Comparison of ENCODE assay signal across 8 cellular contexts in the genomic region with DNA sequence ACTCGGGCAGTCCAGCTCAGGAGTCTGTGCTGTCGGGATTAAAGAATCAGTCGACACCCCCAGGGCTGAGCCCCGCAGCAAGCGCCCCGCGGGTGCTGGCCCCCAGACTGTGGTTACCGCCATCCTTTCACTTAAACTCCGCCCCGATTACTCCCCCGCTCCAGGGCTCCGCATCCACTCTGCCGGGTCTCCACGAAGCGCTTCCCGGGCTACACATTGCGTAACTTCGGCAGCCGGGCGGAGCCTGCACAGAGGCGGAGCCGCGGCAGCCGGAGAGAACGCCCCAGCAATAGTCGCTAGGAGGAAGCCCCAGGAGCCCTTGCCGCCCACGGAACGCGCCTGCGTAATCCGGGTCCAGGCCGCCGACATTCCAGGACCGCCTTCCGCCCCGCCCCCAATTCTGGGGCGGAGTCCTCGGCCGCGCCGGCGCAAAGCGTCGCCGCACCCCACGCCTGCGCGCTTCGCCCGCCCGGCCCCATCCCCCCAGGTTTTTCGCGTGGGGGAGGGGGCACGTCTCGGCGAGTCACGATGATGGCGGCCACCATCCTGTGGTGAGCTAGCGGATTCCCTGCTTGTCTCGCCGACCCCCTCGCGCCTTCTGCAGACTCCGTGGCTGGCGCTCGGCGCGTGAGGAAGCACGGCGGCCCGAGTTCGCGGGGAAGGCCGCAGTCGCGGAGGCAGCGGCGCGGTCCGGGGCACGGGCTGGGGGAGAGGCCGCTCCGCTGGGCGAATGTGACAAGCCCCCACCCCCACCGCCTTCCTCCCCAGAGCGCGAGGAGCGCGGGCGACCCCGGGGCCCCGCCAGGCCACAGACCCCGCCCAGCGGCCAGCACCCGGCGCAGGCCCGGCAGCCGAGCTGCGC. TPM values are rescaled to one million over a fixed set of nuclear protein-coding genes. Genes with fewer than 3 reads are reported as not detected.
DNase-seq lines count a peak whose midpoint lies in the region; ATAC-seq and TF ChIP-seq lines count a peak whose summit lies in the region.

A gene (plus strand): TSS at position 521 of the 862 bp plus-strand sequence. CDS start 351 bp downstream, outside the sequence.

- peak; percentile 53 to 89 for TF ChIP-seq POLR2A in suprapubic skin (IDR thresholded peaks at IDR 0.05)

- H3K4me2 ChIP-seq in SK-N-SH, result peak within 1 kb of the TSS; percentile 87

- ATAC-seq in HG02571 (IDR thresholded peaks at IDR 0.05; ENCODE audit: unreplicated experiment), result peak; percentile 85

- H3K4me3 ChIP-seq in SK-N-SH (ENCODE audit: low read depth in 2 of 2, low read length in 1 of 2) (peak within 1 kb of the TSS; percentile 93 to 98), suprapubic skin (peak within 1 kb of the TSS; percentile 97)

- TF ChIP-seq CTCF in SK-N-SH (IDR thresholded peaks at IDR 0.05) (no peak), suprapubic skin (IDR thresholded peaks at IDR 0.05) (no peak)

- peaks cover 0 to 5% of the 10 kb centered on the region in 2 experiments for H3K36me3 ChIP-seq in SK-N-SH (replicated peaks in 1 of 2; ENCODE audit: control insufficient read depth in 1 of 2, insufficient read depth in 2 of 2, low read length in 1 of 2)
- H3K36me3 ChIP-seq in suprapubic skin, result no peaks in the 10 kb centered on the region

- POLR2A ChIA-PET in SK-N-SH (lab: Yijun Ruan, JAX), result no interaction called here

- no peaks in the 10 kb centered on the region for H3K27me3 ChIP-seq in SK-N-SH (ENCODE audit: insufficient read depth)
- no peaks in the 10 kb centered on the region for H3K27me3 ChIP-seq in suprapubic skin

- peaks cover 49% of the 10 kb centered on the region for H3K79me2 ChIP-seq in SK-N-SH (ENCODE audit: insufficient read depth)

- peaks cover 8% of the 10 kb centered on the region for H3F3A ChIP-seq in SK-N-SH (replicated peaks; ENCODE audit: insufficient read depth)

- CTCF ChIA-PET in SK-N-SH (lab: Yijun Ruan, JAX), result interaction anchor here (0.7 to 1.4 kb wide), 3 partner anchors 57 to 133 kb away, joined by 3 to 6 read pairs (median 5); no protein-coding TSS in a partner anchor

- no peak; a peak in 1 of 4 replicates for TF ChIP-seq EP300 in SK-N-SH (IDR thresholded peaks at IDR 0.05; ENCODE audit: borderline replicate concordance in 1 of 2, low read depth in 1 of 2, low read length in 1 of 2)
- no peak for TF ChIP-seq EP300 in suprapubic skin (IDR thresholded peaks at IDR 0.05)

- H3K27ac ChIP-seq in SK-N-SH (ENCODE audit: low read depth in 2 of 2, low read length in 1 of 2) (peak within 1 kb of the TSS; percentile 93 to 97), suprapubic skin (peak within 1 kb of the TSS; percentile 99)

- H3K9me2 ChIP-seq in SK-N-SH, result no peaks in the 10 kb centered on the region

- 3% methylated on average over 43 of the region's 100 CpGs for WGBS in SK-N-SH (ENCODE audit: low lambda C conversion rate)
- WGBS in suprapubic skin, result no CpG with 5 or more reads among the region's 100 CpGs

- DNase-seq in GM04504 (ENCODE audit: low read depth) (peak; percentile 98), NCI-H1048 (lab: John Stamatoyannopoulos, UW) (peak; percentile 95), SK-N-SH (peak; percentile 98), germinal center (ENCODE audit: low spot score) (peak; percentile 96), nucleus accumbens (lab: John Stamatoyannopoulos, UW) (peak; percentile 82 to 99 (median 97)), suprapubic skin (ENCODE audit: low spot score in 2 of 2) (peak; percentile 98 to 99)
- peak; percentile 99 for DNase-seq in activated naive CD4-positive, alpha-beta T cell treated with anti-CD3 and anti-CD28 coated beads, Interleukin-2, amount 50 U/mL, for 16 hours

- H3K4me1 ChIP-seq in SK-N-SH (ENCODE audit: control insufficient read depth in 1 of 2, insufficient read depth in 2 of 2, low read depth in 1 of 2, low read length in 1 of 2) (peaks cover 11 to 17% of the 10 kb centered on the region in 2 experiments; a peak in 2 of 4 replicates), suprapubic skin (peaks cover 46% of the 10 kb centered on the region)

- peak within 1 kb of the TSS; percentile 94 for H2AFZ ChIP-seq in SK-N-SH (ENCODE audit: low read depth)

- H4K20me1 ChIP-seq in SK-N-SH (ENCODE audit: insufficient read depth), result peaks cover 42% of the 10 kb centered on the region

- H3K9me3 ChIP-seq in SK-N-SH (no peaks in the 10 kb centered on the region), suprapubic skin (no peaks in the 10 kb centered on the region)

- H3K9ac ChIP-seq in SK-N-SH, result peak within 1 kb of the TSS; percentile 97

- TF ChIP-seq RAD21 in SK-N-SH (IDR thresholded peaks at IDR 0.05; ENCODE audit: low read length), result no peak

TF ChIP-seq in SK-N-SH, 30 proteins besides CTCF, POLR2A, EP300 and RAD21 (continues in another document):
- TF ChIP-seq RFX5 (IDR thresholded peaks at IDR 0.05; ENCODE audit: low read length) (no peak), NFIC (IDR thresholded peaks at IDR 0.05; ENCODE audit: borderline replicate concordance) (no peak), TCF12 (IDR thresholded peaks at IDR 0.05) (peak; percentile 41; the same call in 1 of the 2 replicates), MEF2A (IDR thresholded peaks at IDR 0.05; ENCODE audit: borderline replicate concordance, low read depth) (no peak), POLR2AphosphoS5 (IDR thresholded peaks at IDR 0.05; ENCODE audit: low read depth, low read length) (peak; percentile 70), FOSL2 (IDR thresholded peaks at IDR 0.05; ENCODE audit: borderline replicate concordance, low read depth) (no peak), MXI1 (IDR thresholded peaks at IDR 0.05; ENCODE audit: low read depth, low read length) (no peak; the same call in none of the 2 replicates), CHD2 (IDR thresholded peaks at IDR 0.05; ENCODE audit: low read length, partially characterized antibody) (peak; percentile 97), JUND (IDR thresholded peaks at IDR 0.05) (no peak), NRF1 (IDR thresholded peaks at IDR 0.05; ENCODE audit: low read depth, low read length) (peak; percentile 94), YY1 (IDR thresholded peaks at IDR 0.05; ENCODE audit: low read depth) (peak; percentile 90), SIN3A (IDR thresholded peaks at IDR 0.05; ENCODE audit: borderline replicate concordance, low read depth, low read length) (peak; percentile 53; the same call in 1 of the 2 replicates), ELF1 (IDR thresholded peaks at IDR 0.05) (peak; percentile 10; the same call in 1 of the 2 replicates)
- TF ChIP-seq, protein P1, sequence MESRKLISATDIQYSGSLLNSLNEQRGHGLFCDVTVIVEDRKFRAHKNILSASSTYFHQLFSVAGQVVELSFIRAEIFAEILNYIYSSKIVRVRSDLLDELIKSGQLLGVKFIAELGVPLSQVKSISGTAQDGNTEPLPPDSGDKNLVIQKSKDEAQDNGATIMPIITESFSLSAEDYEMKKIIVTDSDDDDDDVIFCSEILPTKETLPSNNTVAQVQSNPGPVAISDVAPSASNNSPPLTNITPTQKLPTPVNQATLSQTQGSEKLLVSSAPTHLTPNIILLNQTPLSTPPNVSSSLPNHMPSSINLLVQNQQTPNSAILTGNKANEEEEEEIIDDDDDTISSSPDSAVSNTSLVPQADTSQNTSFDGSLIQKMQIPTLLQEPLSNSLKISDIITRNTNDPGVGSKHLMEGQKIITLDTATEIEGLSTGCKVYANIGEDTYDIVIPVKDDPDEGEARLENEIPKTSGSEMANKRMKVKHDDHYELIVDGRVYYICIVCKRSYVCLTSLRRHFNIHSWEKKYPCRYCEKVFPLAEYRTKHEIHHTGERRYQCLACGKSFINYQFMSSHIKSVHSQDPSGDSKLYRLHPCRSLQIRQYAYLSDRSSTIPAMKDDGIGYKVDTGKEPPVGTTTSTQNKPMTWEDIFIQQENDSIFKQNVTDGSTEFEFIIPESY (IDR thresholded peaks at IDR 0.05; ENCODE audit: borderline replicate concordance, low read depth), result peak; percentile 81
- TF ChIP-seq, protein P2, sequence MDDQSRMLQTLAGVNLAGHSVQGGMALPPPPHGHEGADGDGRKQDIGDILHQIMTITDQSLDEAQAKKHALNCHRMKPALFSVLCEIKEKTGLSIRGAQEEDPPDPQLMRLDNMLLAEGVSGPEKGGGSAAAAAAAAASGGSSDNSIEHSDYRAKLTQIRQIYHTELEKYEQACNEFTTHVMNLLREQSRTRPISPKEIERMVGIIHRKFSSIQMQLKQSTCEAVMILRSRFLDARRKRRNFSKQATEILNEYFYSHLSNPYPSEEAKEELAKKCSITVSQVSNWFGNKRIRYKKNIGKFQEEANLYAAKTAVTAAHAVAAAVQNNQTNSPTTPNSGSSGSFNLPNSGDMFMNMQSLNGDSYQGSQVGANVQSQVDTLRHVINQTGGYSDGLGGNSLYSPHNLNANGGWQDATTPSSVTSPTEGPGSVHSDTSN (IDR thresholded peaks at IDR 0.05), result 0 out of 2 replicates have a peak, but pooled peaks have one; percentile 23
- TF ChIP-seq, protein P3, sequence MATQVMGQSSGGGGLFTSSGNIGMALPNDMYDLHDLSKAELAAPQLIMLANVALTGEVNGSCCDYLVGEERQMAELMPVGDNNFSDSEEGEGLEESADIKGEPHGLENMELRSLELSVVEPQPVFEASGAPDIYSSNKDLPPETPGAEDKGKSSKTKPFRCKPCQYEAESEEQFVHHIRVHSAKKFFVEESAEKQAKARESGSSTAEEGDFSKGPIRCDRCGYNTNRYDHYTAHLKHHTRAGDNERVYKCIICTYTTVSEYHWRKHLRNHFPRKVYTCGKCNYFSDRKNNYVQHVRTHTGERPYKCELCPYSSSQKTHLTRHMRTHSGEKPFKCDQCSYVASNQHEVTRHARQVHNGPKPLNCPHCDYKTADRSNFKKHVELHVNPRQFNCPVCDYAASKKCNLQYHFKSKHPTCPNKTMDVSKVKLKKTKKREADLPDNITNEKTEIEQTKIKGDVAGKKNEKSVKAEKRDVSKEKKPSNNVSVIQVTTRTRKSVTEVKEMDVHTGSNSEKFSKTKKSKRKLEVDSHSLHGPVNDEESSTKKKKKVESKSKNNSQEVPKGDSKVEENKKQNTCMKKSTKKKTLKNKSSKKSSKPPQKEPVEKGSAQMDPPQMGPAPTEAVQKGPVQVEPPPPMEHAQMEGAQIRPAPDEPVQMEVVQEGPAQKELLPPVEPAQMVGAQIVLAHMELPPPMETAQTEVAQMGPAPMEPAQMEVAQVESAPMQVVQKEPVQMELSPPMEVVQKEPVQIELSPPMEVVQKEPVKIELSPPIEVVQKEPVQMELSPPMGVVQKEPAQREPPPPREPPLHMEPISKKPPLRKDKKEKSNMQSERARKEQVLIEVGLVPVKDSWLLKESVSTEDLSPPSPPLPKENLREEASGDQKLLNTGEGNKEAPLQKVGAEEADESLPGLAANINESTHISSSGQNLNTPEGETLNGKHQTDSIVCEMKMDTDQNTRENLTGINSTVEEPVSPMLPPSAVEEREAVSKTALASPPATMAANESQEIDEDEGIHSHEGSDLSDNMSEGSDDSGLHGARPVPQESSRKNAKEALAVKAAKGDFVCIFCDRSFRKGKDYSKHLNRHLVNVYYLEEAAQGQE (IDR thresholded peaks at IDR 0.05; ENCODE audit: low read depth, low read length), result peak; percentile 72; the same call in 1 of the 2 replicates

RNA-seq across cellular contexts. Expression of the gene that starts here (rescaled TPM):
- 62.9 and 80.7 TPM in 2 replicates for polyA plus RNA-seq in SK-N-SH (2012; rRNA removed)
- 83.6 and 90.2 TPM in 2 replicates for polyA plus RNA-seq in SK-N-SH (2012; cell fraction: cytosol; rRNA removed)
- polyA plus RNA-seq in SK-N-SH (2012; cell fraction: nucleus; rRNA removed), result 22.5 and 50.3 TPM in 2 replicates
- total RNA-seq in suprapubic skin, result 100 to 1,000 TPM in 1 of 4 donors, 10 to 100 TPM in 3; 62.5 to 103 (median 77.1) TPM

Comparison
In these comparisons a context has a peak if more than half of its experiments do, and no peak if none do; other contexts are left out.
1. Peak in every context shown above with its lines: DNase-seq, ATAC-seq, H3K4me3 ChIP-seq and H3K27ac ChIP-seq.